In genomic region chr7:131924857-131925256, GRCh38 we compare ENCODE assay signal across 1 cellular context.
TF ChIP-seq lines count a peak whose summit lies in the region.

No MANE protein-coding gene starts in this region.

TF ChIP-seq in HepG2, 621 proteins besides CTCF, POLR2A, EP300 and RAD21 (continued from another document):
- TF ChIP-seq ZNF724P (CRISPR knock-in tag; IDR thresholded peaks at IDR 0.05; ENCODE audit: borderline replicate concordance) (no peak), KLF13 (CRISPR knock-in tag; IDR thresholded peaks at IDR 0.05) (no peak), NBN (conservative IDR thresholded peaks at IDR 0.05) (no peak)
